In the genomic region with DNA sequence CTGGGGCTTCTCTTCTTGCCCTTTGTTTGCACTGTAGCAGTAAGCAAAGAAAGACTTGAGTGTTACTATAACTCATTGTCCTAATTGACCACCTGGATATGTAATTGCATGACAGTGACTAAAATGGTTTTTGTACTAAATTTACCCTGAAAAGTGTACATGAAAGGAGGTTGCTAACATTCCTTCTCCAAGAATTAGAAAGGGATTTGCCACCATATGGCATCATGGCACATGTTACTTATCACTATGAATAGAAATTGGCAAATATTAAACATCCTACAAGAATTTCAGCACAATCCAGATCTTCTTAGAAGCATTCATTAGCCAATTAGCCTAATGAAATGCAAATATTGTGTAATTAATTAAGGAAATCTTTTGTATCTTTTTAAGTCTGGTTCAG, we compare ENCODE assay signal across 21 cellular contexts.
A peak's percentile ranks its signal among the peaks of the same experiment; 100 is the strongest.
DNase-seq lines count a peak whose midpoint lies in the region; ATAC-seq and TF ChIP-seq lines count a peak whose summit lies in the region.
"Had no signal": no experiment of that assay in that cellular context is flagged by ENCODE, and none has a peak within 500 bp of the region (broad histone marks: within the 10 kb centered on the region; RNA-seq: fewer than 3 reads in every experiment).

No MANE protein-coding gene starts in this region.

- no peaks in the 10 kb centered on the region for H3K9me3 Mint-ChIP-seq in endothelial cell (ENCODE audit: unreplicated experiment)

- H3K4me3 Mint-ChIP-seq in endothelial cell (ENCODE audit: unreplicated experiment), result no peak overlapping the region
- H3K4me3 Mint-ChIP-seq: CD14-positive monocyte; CD4-positive, alpha-beta memory T cell; CD4-positive, CD25-positive, alpha-beta regulatory T cell; CD8-positive, alpha-beta memory T cell had no signal

- TF ChIP-seq CTCF in endothelial cell (IDR thresholded peaks at IDR 0.05; ENCODE audit: unreplicated experiment), result no peak

- H3K4me1 Mint-ChIP-seq in endothelial cell (ENCODE audit: unreplicated experiment), result peaks cover 5% of the 10 kb centered on the region
- H3K4me1 Mint-ChIP-seq: CD14-positive monocyte; CD4-positive, CD25-positive, alpha-beta regulatory T cell; CD8-positive, alpha-beta memory T cell had no signal

- H3K27me3 Mint-ChIP-seq in endothelial cell (ENCODE audit: unreplicated experiment), result peaks cover 1% of the 10 kb centered on the region
- H3K27me3 Mint-ChIP-seq: CD4-positive, alpha-beta memory T cell; CD4-positive, CD25-positive, alpha-beta regulatory T cell; CD8-positive, alpha-beta memory T cell had no signal

- H3K27ac Mint-ChIP-seq in endothelial cell (ENCODE audit: unreplicated experiment), result no peak overlapping the region
- H3K27ac Mint-ChIP-seq: CD14-positive monocyte; CD4-positive, alpha-beta memory T cell; CD4-positive, CD25-positive, alpha-beta regulatory T cell; CD8-positive, alpha-beta memory T cell had no signal

- DNase-seq in NCI-H748 (lab: John Stamatoyannopoulos, UW; ENCODE audit: unreplicated experiment) (peak; percentile 79), NCI-H748 treated with DMSO at 0.1 percent for 48 hours (lab: John Stamatoyannopoulos, UW) (no peak), NCI-H446 treated with DMSO at 0.1 percent for 48 hours (lab: John Stamatoyannopoulos, UW) (peak; percentile 15), cerebellar cortex (ENCODE audit: low spot score) (peak; percentile 51), endothelial cell (ENCODE audit: low spot score) (no peak)
- DNase-seq: 8988T; ACHN; BE2C; C1 segment of cervical spinal cord; CD4-positive, alpha-beta memory T cell; CD4-positive, CD25-positive, alpha-beta regulatory T cell; CD8-positive, alpha-beta memory T cell; COR-L47; DMS 273 treated with DMSO at 0.1 percent for 48 hours; DMS153; DMS79; DND-41; EL; GF-D8 had no signal

- no peaks in the 10 kb centered on the region for H3K36me3 Mint-ChIP-seq in endothelial cell (ENCODE audit: low read depth, unreplicated experiment)
- H3K36me3 Mint-ChIP-seq: CD14-positive monocyte; CD4-positive, alpha-beta memory T cell; CD4-positive, CD25-positive, alpha-beta regulatory T cell; CD8-positive, alpha-beta memory T cell had no signal

- no peak for ATAC-seq in HG03378 (IDR thresholded peaks at IDR 0.05; ENCODE audit: unreplicated experiment)

Comparison
In these comparisons a context has a peak if more than half of its experiments do, and no peak if none do; other contexts are left out.
1. DNase-seq: peak in NCI-H748 (single experiment), NCI-H446 treated with DMSO at 0.1 percent for 48 hours (single experiment) and cerebellar cortex (single experiment); none in NCI-H748 treated with DMSO at 0.1 percent for 48 hours (single experiment) and endothelial cell (single experiment).